In the genomic region with DNA sequence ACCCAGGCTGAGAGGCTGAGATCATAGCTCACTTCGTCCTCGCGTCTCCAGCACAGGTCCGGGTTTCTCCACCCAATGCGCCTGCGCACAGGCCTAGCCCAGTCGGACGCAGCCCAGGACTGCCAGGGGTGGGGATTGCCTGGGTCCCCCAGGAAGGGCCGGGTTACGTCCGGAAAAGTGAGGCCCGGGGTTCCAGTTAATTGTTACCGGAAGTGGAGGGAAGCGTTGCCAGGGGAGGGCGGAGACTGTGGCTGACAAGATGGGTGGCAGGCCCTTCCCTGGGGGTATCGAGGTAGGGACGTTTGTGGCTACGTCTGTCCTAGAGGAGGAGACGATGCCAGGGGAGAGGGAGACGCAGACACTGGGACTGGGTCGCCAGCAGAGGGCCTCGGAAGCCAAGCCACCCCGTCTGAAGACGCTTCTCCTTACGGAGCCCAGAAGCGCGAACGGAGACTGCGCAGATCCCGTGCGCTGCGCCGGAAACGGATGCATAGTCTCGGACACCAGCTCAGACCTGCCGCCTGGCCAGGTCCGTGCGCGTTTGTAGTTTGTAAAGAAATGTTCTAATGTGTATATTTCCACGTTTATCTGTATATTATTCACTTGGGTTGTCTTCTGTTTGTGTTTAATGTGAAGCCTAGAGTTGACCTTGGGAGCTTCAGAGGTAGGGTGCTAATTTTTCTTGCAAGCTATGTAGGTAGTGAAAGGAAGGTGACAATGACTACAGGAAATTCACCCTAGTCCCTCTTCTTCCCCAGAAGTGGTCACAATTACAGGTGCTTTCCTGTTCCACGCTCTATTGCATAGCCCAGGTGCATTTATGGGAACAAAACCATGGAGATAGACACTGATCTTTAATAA, we compare ENCODE assay signal across 8 cellular contexts. TPM values are rescaled to one million over a fixed set of nuclear protein-coding genes. Genes with fewer than 3 reads are reported as not detected.
A peak's percentile ranks its signal among the peaks of the same experiment; 100 is the strongest.
DNase-seq lines count a peak whose midpoint lies in the region; ATAC-seq and TF ChIP-seq lines count a peak whose summit lies in the region.

No MANE protein-coding gene starts in this region.

- WGBS in adrenal gland, 4 donors: 0 to 1% (median 1%) methylated on average over 31 to 41 of the region's 41 CpGs
- 1% methylated on average over 27 of the region's 41 CpGs for WGBS in prostate gland
- under 1% methylated on average over 41 of the region's 41 CpGs for WGBS in urinary bladder

- H3K9me3 ChIP-seq in adrenal gland (replicated peaks in 1 of 3) (no peaks in the 10 kb centered on the region), prostate gland (no peaks in the 10 kb centered on the region)

- H3K27me3 ChIP-seq in adrenal gland (no peaks in the 10 kb centered on the region), prostate gland (replicated peaks; ENCODE audit: insufficient read depth) (no peaks in the 10 kb centered on the region)

- TF ChIP-seq POLR2A in adrenal gland (IDR thresholded peaks at IDR 0.05) (peak in 1 of 2 donors; percentile 74), prostate gland (IDR thresholded peaks at IDR 0.05) (peak; percentile 32)

- peak; percentile 71 for TF ChIP-seq CTCF in GM12865 (IDR thresholded peaks at IDR 0.05; ENCODE audit: insufficient read depth, low read depth, low read length, missing control alignments)
- TF ChIP-seq CTCF in adrenal gland (IDR thresholded peaks at IDR 0.05): peak; percentile 23 to 78 (median 68)
- peak in 3 of 4 experiments; percentile 68 to 90 (median 83) for TF ChIP-seq CTCF in prostate gland (IDR thresholded peaks at IDR 0.05)

- H3K27ac ChIP-seq in adrenal gland (peak overlapping the region; percentile 27 to 96 (median 88)), prostate gland (peak overlapping the region; percentile 91 to 96), urinary bladder (ENCODE audit: low read depth) (peak overlapping the region; percentile 95)

- peak; percentile 77 for ATAC-seq in HG02678 (IDR thresholded peaks at IDR 0.05; ENCODE audit: unreplicated experiment)
- ATAC-seq in left ventricle myocardium superior: peak; percentile 91

- H3K4me1 ChIP-seq in adrenal gland (replicated peaks in 1 of 2) (peaks cover 21 to 51% of the 10 kb centered on the region in 2 donors), prostate gland (replicated peaks) (peaks cover 15% of the 10 kb centered on the region), urinary bladder (ENCODE audit: insufficient read depth) (no peaks in the 10 kb centered on the region)

- DNase-seq in GM12865 (ENCODE audit: low read depth): peak; percentile 97
- peak; percentile 96 for DNase-seq in NCI-H128 (lab: John Stamatoyannopoulos, UW; ENCODE audit: unreplicated experiment)
- DNase-seq in T follicular helper cell (ENCODE audit: low read depth): peak; percentile 74
- peak; percentile 92 to 98 (median 97) for DNase-seq in adrenal gland
- peak; percentile 93 for DNase-seq in left ventricle myocardium superior
- peak; percentile 92 for DNase-seq in prostate gland (ENCODE audit: low spot score)

- H3K36me3 ChIP-seq in adrenal gland (replicated peaks in 1 of 2) (peaks cover 0 to 38% of the 10 kb centered on the region in 2 donors), prostate gland (peaks cover 0 to 12% of the 10 kb centered on the region in 2 donors), urinary bladder (ENCODE audit: insufficient read depth) (peaks cover 4% of the 10 kb centered on the region)

- H3K4me3 ChIP-seq in GM12865 (ENCODE audit: low read depth, low read length) (peak overlapping the region; percentile 61), adrenal gland (peak overlapping the region in 2 of 4 donors; percentile 30 to 52), prostate gland (peak overlapping the region; percentile 30 to 43), urinary bladder (ENCODE audit: low read depth, low read length) (peak overlapping the region; percentile 40)

- intact Hi-C loops in adrenal gland (cut with DNase I): no loop called here
- intact Hi-C loops in left ventricle myocardium superior (cut with micrococcal nuclease): no loop called here
- intact Hi-C loops in prostate gland (cut with DNase I): loop anchor here (10.0 kb wide), 1 partner anchor 105 kb away; no protein-coding TSS in a partner anchor

RNA-seq across cellular contexts. Expression of gene RSRP1, which starts 7.3 kb away (rescaled TPM):
- 100 to 1,000 TPM in 5 of 8 donors, 10 to 100 TPM in 3; 22.8 to 165 (median 104) TPM for total RNA-seq in adrenal gland
- polyA plus RNA-seq in adrenal gland: 100 to 1,000 TPM in 2 of 3 donors, 10 to 100 TPM in 1; 79.8 to 663 (median 292) TPM
- total RNA-seq in left ventricle myocardium superior: 45.0 TPM
- 100 to 1,000 TPM; 114 to 145 TPM for total RNA-seq in prostate gland
- 126 TPM for total RNA-seq in urinary bladder
- 69.6 TPM for polyA plus RNA-seq in urinary bladder

RNA-seq across cellular contexts. Expression of gene SYF2, which starts 7.6 kb away (rescaled TPM):
- total RNA-seq in adrenal gland: 10 to 100 TPM; 34.8 to 71.8 (median 51.8) TPM
- 10 to 100 TPM; 72.4 to 86.3 (median 76.2) TPM for polyA plus RNA-seq in adrenal gland
- total RNA-seq in left ventricle myocardium superior: 40.8 TPM
- total RNA-seq in prostate gland: 10 to 100 TPM; 46.5 to 51.0 TPM
- 54.7 TPM for total RNA-seq in urinary bladder
- polyA plus RNA-seq in urinary bladder: 91.9 TPM

RNA-seq across cellular contexts. Expression of gene RHD, which starts 32.4 kb away (rescaled TPM):
- total RNA-seq in adrenal gland (under 1 TPM in 2 of 8 donors, not detected in 6; 0.23 to 0.69 TPM), left ventricle myocardium superior (not detected), prostate gland (not detected), urinary bladder (0.69 TPM)
- polyA plus RNA-seq in adrenal gland (under 1 TPM in 2 of 3 donors, not detected in 1; 0.05 to 0.07 TPM), urinary bladder (not detected)
